Comparison of ENCODE assay signal across 16 cellular contexts in the genomic region with DNA sequence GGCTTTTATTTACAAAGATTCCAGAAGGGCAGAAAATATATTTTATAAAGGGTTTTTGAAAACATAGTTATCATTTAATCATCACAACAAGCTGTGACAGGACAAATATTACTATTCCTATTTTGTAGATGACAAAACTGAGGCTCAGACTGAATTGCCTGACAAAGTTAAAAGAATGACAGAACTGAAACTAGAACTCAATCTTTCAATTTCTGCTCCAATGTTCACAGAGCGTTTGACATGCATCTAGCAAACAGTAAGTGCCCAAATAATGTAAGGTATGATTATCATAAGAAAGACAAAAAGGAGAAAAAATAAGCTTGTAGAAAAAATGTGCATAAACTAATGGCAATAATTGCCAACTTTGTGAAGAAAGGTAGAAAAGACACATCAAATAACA.
A peak's percentile ranks its signal among the peaks of the same experiment; 100 is the strongest.
DNase-seq lines count a peak whose midpoint lies in the region; ATAC-seq, FAIRE-seq and TF ChIP-seq lines count a peak whose summit lies in the region.
"Had no signal": no experiment of that assay in that cellular context is flagged by ENCODE, and none has a peak within 500 bp of the region (broad histone marks: within the 10 kb centered on the region; RNA-seq: fewer than 3 reads in every experiment).

No MANE protein-coding gene starts in this region.

- CTCF ChIA-PET in CD4-positive, alpha-beta memory T cell (lab: Charles Lee; ENCODE audit: partially characterized antibody) = no interaction called here
- CTCF ChIA-PET in T-cell (lab: Charles Lee) = no interaction called here

- H3K4me3 ChIP-seq in GM12865 (ENCODE audit: low read depth, low read length) = no peak overlapping the region
- no peak overlapping the region for H3K4me3 ChIP-seq in OCI-LY3 (ENCODE audit: low read length)
- no peak overlapping the region for H3K4me3 ChIP-seq in CD4-positive, alpha-beta memory T cell (ENCODE audit: low read length in 2 of 2)
- H3K4me3 ChIP-seq: HAP-1 had no signal

- peaks cover 2% of the 10 kb centered on the region for H3K36me3 ChIP-seq in OCI-LY3 (replicated peaks; ENCODE audit: low read depth, low read length)
- H3K36me3 ChIP-seq in CD4-positive, alpha-beta memory T cell (ENCODE audit: insufficient read depth, low read length) = no peaks in the 10 kb centered on the region
- H3K36me3 ChIP-seq: HAP-1 had no signal

- peaks cover 23 to 25% of the 10 kb centered on the region in 2 donors for H3K36me3 Mint-ChIP-seq in CD4-positive, alpha-beta memory T cell
- peaks cover 35% of the 10 kb centered on the region for H3K36me3 Mint-ChIP-seq in T-cell

- no peaks in the 10 kb centered on the region for H3K27me3 Mint-ChIP-seq in CD4-positive, alpha-beta memory T cell
- H3K27me3 Mint-ChIP-seq in T-cell = no peaks in the 10 kb centered on the region
- H3K27me3 Mint-ChIP-seq: CD8-positive, alpha-beta memory T cell had no signal

- no peaks in the 10 kb centered on the region for H4K20me1 ChIP-seq in OCI-LY3 (ENCODE audit: insufficient read depth, low read length)

- POLR2A ChIA-PET in CD4-positive, alpha-beta memory T cell (lab: Charles Lee; ENCODE audit: partially characterized antibody) = no interaction called here
- POLR2A ChIA-PET in T-cell (lab: Charles Lee) = no interaction called here

- peaks cover 17% of the 10 kb centered on the region for H3K4me1 ChIP-seq in OCI-LY3 (ENCODE audit: low read length)
- H3K4me1 ChIP-seq in CD4-positive, alpha-beta memory T cell (ENCODE audit: insufficient read depth, low read length) = no peaks in the 10 kb centered on the region

- peak; percentile 16 for DNase-seq in GM12865 (ENCODE audit: low read depth)
- DNase-seq in GM19239 (ENCODE audit: insufficient read length, low spot score) = no peak
- no peak for DNase-seq in CD4-positive, alpha-beta memory T cell
- DNase-seq in T-cell = no peak
- no peak for DNase-seq in medulla oblongata (ENCODE audit: extremely low spot score)
- DNase-seq: C1 segment of cervical spinal cord; CD8-positive, alpha-beta memory T cell; DMS 273 treated with DMSO at 0.1 percent for 48 hours; DMS79; EL; GDM1; GOT3 had no signal

- no peaks in the 10 kb centered on the region for H3K79me2 ChIP-seq in OCI-LY3 (ENCODE audit: low read length)

- no peak for ATAC-seq in T-cell (replicated peaks in 1 of 4)

- intact Hi-C loops in CD4-positive, alpha-beta memory T cell (cut with micrococcal nuclease) = no loop called here

- no peak for TF ChIP-seq CTCF in GM12865 (IDR thresholded peaks at IDR 0.05; ENCODE audit: insufficient read depth, low read depth, low read length, missing control alignments)
- TF ChIP-seq CTCF in OCI-LY3 (IDR thresholded peaks at IDR 0.05; ENCODE audit: low read depth, low read length) = no peak

- no peak overlapping the region for H2AFZ ChIP-seq in OCI-LY3 (ENCODE audit: low read depth, low read length)

- peaks cover 20 to 37% (median 26%) of the 10 kb centered on the region in 4 donors for H3K4me1 Mint-ChIP-seq in CD4-positive, alpha-beta memory T cell
- H3K4me1 Mint-ChIP-seq in T-cell = peaks cover 32 to 39% (median 36%) of the 10 kb centered on the region in 3 donors

- peak overlapping the region in 1 of 7 donors; percentile 17 for H3K27ac Mint-ChIP-seq in CD4-positive, alpha-beta memory T cell
- H3K27ac Mint-ChIP-seq in T-cell = no peak overlapping the region

- H3K9ac ChIP-seq in OCI-LY3 (ENCODE audit: low read length) = no peak overlapping the region

- no peak overlapping the region for H3K4me3 Mint-ChIP-seq in CD4-positive, alpha-beta memory T cell
- no peak overlapping the region for H3K4me3 Mint-ChIP-seq in T-cell
- H3K4me3 Mint-ChIP-seq: CD8-positive, alpha-beta memory T cell had no signal

- H3K27me3 ChIP-seq in OCI-LY3 (ENCODE audit: low read depth, low read length) = no peaks in the 10 kb centered on the region
- no peaks in the 10 kb centered on the region for H3K27me3 ChIP-seq in CD4-positive, alpha-beta memory T cell (ENCODE audit: insufficient read depth, low read length)

- no peak overlapping the region for H3K27ac ChIP-seq in OCI-LY3 (ENCODE audit: low read length)
- H3K27ac ChIP-seq in CD4-positive, alpha-beta memory T cell (ENCODE audit: low read depth, low read length) = no peak overlapping the region

- no peaks in the 10 kb centered on the region for H3K9me3 ChIP-seq in OCI-LY3 (ENCODE audit: insufficient read depth, low read length)
- no peaks in the 10 kb centered on the region for H3K9me3 ChIP-seq in CD4-positive, alpha-beta memory T cell (ENCODE audit: control insufficient read depth in 1 of 2, low read length in 2 of 2)
- H3K9me3 ChIP-seq: HAP-1 had no signal

- FAIRE-seq in GM19239 (lab: Jason Lieb, UNC) = peak; percentile 61
- FAIRE-seq: D721Med, H54 had no signal

- H3K9me3 Mint-ChIP-seq in CD4-positive, alpha-beta memory T cell = no peaks in the 10 kb centered on the region
- H3K9me3 Mint-ChIP-seq in T-cell = no peaks in the 10 kb centered on the region
- H3K9me3 Mint-ChIP-seq: CD8-positive, alpha-beta memory T cell had no signal

- H3K4me2 ChIP-seq in OCI-LY3 (ENCODE audit: low read length) = 0 out of 2 replicates have a peak overlapping the region, but pooled peaks have one; percentile 23
